In genomic region chr18:66990909-66991308, GRCh38 we compare ENCODE assay signal across 26 cellular contexts.
"Had no signal": no experiment of that assay in that cellular context is flagged by ENCODE, and none has a peak within 500 bp of the region (broad histone marks: within the 10 kb centered on the region; RNA-seq: fewer than 3 reads in every experiment).

No MANE protein-coding gene starts in this region.

- FAIRE-seq: frontal cortex, kidney had no signal

- H3K27me3 ChIP-seq: adrenal gland, ascending aorta, cardiac muscle cell, colonic mucosa, ovary, right lobe of liver, tibial nerve had no signal

- H3K27ac ChIP-seq: adrenal gland, ascending aorta, cardiac muscle cell, colonic mucosa, ovary, right lobe of liver, tibial nerve had no signal

- H3K4me3 ChIP-seq: adrenal gland, ascending aorta, cardiac muscle cell, colonic mucosa, ovary, right lobe of liver, tibial nerve had no signal

- H3K9me3 ChIP-seq: adrenal gland, ascending aorta, colonic mucosa, ovary, right lobe of liver had no signal

- DNase-seq: activated CD4-positive, alpha-beta T cell treated with anti-CD3 and anti-CD28 coated beads for 4 hours; activated CD4-positive, alpha-beta T cell treated with anti-CD3 and anti-CD28 coated beads, Interleukin-2, amount 50 U/mL, for 48 hours; activated CD8-positive, alpha-beta memory T cell treated with anti-CD3 and anti-CD28 coated beads for 24 hours; activated CD8-positive, alpha-beta memory T cell treated with anti-CD3 and anti-CD28 coated beads, Interleukin-2, amount 50 U/mL, for 4 hours; activated effector memory CD4-positive, alpha-beta T cell treated with anti-CD3 and anti-CD28 coated beads, Interleukin-2, amount 50 U/mL, for 16 hours; activated naive CD4-positive, alpha-beta T cell treated with anti-CD3 and anti-CD28 coated beads for 36 hours; activated naive CD8-positive, alpha-beta T cell treated with anti-CD3 and anti-CD28 coated beads for 36 hours; activated T-cell treated with anti-CD3 and anti-CD28 coated beads, Interleukin-2, amount 50 U/mL, for 1 hour; adrenal gland; cerebellar nuclear complex; colonic mucosa; effector CD8-positive, alpha-beta T cell; glutamatergic neuron; hippocampal formation; immature natural killer cell; kidney; naive B cell; nephron progenitor cell; ovary; right lobe of liver; stimulated activated CD4-positive, alpha-beta T cell treated with anti-CD3 and anti-CD28 coated beads, Interleukin-2, amount 100 ng/mL, for 48 hours; stimulated activated naive CD4-positive, alpha-beta T cell treated with Interleukin-2 at 50 U/mL for 16 hours had no signal

- H3K36me3 ChIP-seq: adrenal gland, ascending aorta, cardiac muscle cell, colonic mucosa, ovary, right lobe of liver, tibial nerve had no signal

- H3K4me1 ChIP-seq: adrenal gland, ascending aorta, colonic mucosa, right lobe of liver, tibial nerve had no signal

- ATAC-seq: right lobe of liver had no signal
